Comparison of ENCODE assay signal across 19 cellular contexts in the genomic region with DNA sequence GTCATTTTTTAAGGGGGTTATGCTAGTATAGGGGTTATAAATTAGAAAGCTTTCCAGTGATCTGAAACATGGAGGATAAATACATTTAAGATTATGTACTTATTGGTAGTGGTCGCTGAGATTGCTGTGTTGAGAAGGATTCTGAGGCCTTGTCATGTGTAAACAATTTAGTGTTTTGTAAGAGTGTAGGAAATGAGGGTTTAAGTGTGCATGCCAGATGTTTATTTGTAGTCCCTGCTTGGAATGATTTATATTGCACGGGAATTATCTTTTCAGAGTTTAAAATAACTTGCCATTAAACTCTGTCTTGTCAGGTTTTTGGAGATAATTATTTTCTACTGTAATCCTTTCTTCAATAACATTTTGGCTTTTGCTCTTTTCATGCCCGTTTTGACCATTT. TPM values are rescaled to one million over a fixed set of nuclear protein-coding genes. Genes with fewer than 3 reads are reported as not detected.
DNase-seq lines count a peak whose midpoint lies in the region; ATAC-seq, FAIRE-seq and TF ChIP-seq lines count a peak whose summit lies in the region.
"Had no signal": no experiment of that assay in that cellular context is flagged by ENCODE, and none has a peak within 500 bp of the region (broad histone marks: within the 10 kb centered on the region; RNA-seq: fewer than 3 reads in every experiment).

No MANE protein-coding gene starts in this region.

- H3K4me1 Mint-ChIP-seq in HFFc6 (ENCODE audit: low read depth): peaks cover 25% of the 10 kb centered on the region

- ATAC-seq in HG03457 (IDR thresholded peaks at IDR 0.05; ENCODE audit: unreplicated experiment): no peak
- no peak for ATAC-seq in GM19397 (IDR thresholded peaks at IDR 0.05; ENCODE audit: unreplicated experiment)
- ATAC-seq: SK-N-SH treated with all-trans-retinoic acid at 6 μM for 48 hours had no signal

- no peaks in the 10 kb centered on the region for H4K20me1 ChIP-seq in hepatocyte (ENCODE audit: insufficient read depth, poor library complexity, severe bottlenecking)

- no peak overlapping the region for H2AFZ ChIP-seq in hepatocyte
- H2AFZ ChIP-seq: PC-9 had no signal

- H3K27me3 ChIP-seq in hepatocyte: no peaks in the 10 kb centered on the region

- H3K9me3 ChIP-seq in hepatocyte (ENCODE audit: low read depth): peaks cover 3% of the 10 kb centered on the region

- no peaks in the 10 kb centered on the region for H3K27me3 Mint-ChIP-seq in HFFc6 (ENCODE audit: insufficient read depth)

- no peaks in the 10 kb centered on the region for H3K4me1 ChIP-seq in hepatocyte (ENCODE audit: insufficient read depth)

- H3K27ac ChIP-seq in hepatocyte: no peak overlapping the region
- H3K27ac ChIP-seq: 22Rv1, PC-9 had no signal

- TF ChIP-seq CTCF in HFFc6 (IDR thresholded peaks at IDR 0.05): no peak
- TF ChIP-seq CTCF in hepatocyte (IDR thresholded peaks at IDR 0.05; ENCODE audit: poor library complexity): no peak

- no peaks in the 10 kb centered on the region for H3K36me3 ChIP-seq in hepatocyte (replicated peaks; ENCODE audit: insufficient read depth, low read depth)

- DNase-seq in DMS 273 (lab: John Stamatoyannopoulos, UW; ENCODE audit: unreplicated experiment): peak; percentile 21
- no peak for DNase-seq in DMS 273 treated with DMSO at 0.1 percent for 48 hours (lab: John Stamatoyannopoulos, UW)
- DNase-seq in HFFc6: peak; percentile 19
- no peak for DNase-seq in SIG-M5 (lab: John Stamatoyannopoulos, UW)
- no peak for DNase-seq in hepatocyte (ENCODE audit: low spot score)
- DNase-seq: DND-41, NCI-H1417, NCI-H1930, NCI-H2171, NCI-H446 treated with DMSO at 0.1 percent for 48 hours, NCI-H748 treated with DMSO at 0.1 percent for 48 hours, PC-9 had no signal

- FAIRE-seq in endometrium (lab: Jason Lieb, UNC): peak; percentile 76
- FAIRE-seq: H1 had no signal

- 78% methylated on average over 3 of the region's 3 CpGs for WGBS in hepatocyte (ENCODE audit: low lambda C conversion rate, missing lambda C conversion rate)

- H3K27ac Mint-ChIP-seq in HFFc6: peak overlapping the region; percentile 23; the same call in 1 of the 2 replicates
- H3K27ac Mint-ChIP-seq: T-helper 1 cell treated with Interleukin-12 subunit alpha and Interleukin-12 subunit beta and Interleukin-4 antibody, amounts not matched to agents 30 μg/mL and 1 μg/mL, for 36 hours had no signal

- H3K4me3 Mint-ChIP-seq in HFFc6: peak overlapping the region; percentile 5; the same call in 1 of the 2 replicates
- H3K4me3 Mint-ChIP-seq: T-helper 1 cell treated with Interleukin-12 subunit alpha and Interleukin-12 subunit beta and Interleukin-4 antibody, amounts not matched to agents 30 μg/mL and 1 μg/mL, for 36 hours had no signal

- peaks cover 4% of the 10 kb centered on the region; the same call in 1 of the 2 replicates for H3K9me3 Mint-ChIP-seq in HFFc6
- H3K9me3 Mint-ChIP-seq: T-helper 1 cell treated with Interleukin-12 subunit alpha and Interleukin-12 subunit beta and Interleukin-4 antibody, amounts not matched to agents 30 μg/mL and 1 μg/mL, for 36 hours had no signal

- H3K9me2 ChIP-seq in hepatocyte (replicated peaks; ENCODE audit: insufficient read depth): no peaks in the 10 kb centered on the region

- peaks cover 18% of the 10 kb centered on the region for H3K36me3 Mint-ChIP-seq in HFFc6 (ENCODE audit: low read depth)

- no peak overlapping the region for H3K4me3 ChIP-seq in hepatocyte
- H3K4me3 ChIP-seq: PC-9 had no signal

- H3K79me2 ChIP-seq in hepatocyte: peaks cover 94% of the 10 kb centered on the region

- no peak overlapping the region for H3K4me2 ChIP-seq in hepatocyte
- H3K4me2 ChIP-seq: PC-9 had no signal

RNA-seq across cellular contexts. Expression of gene ZNF618, which starts 19.4 kb away (rescaled TPM):
- 10 to 100 TPM in 4 of 6 experiments, 1 to 10 TPM in 2; 9.4 to 13.6 (median 11.5) TPM for total RNA-seq in HFFc6 (2021; fragmentation: NEBNext Ultra II Directional; extraction: Animal tissue kit (Norgen Biotek cat#: 25700))
- total RNA-seq in hepatocyte: 8.4 and 10.2 TPM in 2 replicates
- polyA plus RNA-seq in hepatocyte: 13.3 and 14.0 TPM in 2 replicates

Comparison
In these comparisons a context has a peak if more than half of its experiments do, and no peak if none do; other contexts are left out.
1. DNase-seq: peak in DMS 273 (single experiment) and HFFc6 (single experiment); none in DMS 273 treated with DMSO at 0.1 percent for 48 hours (single experiment), SIG-M5 (single experiment) and hepatocyte (single experiment).